Comparison of ENCODE assay signal across 8 cellular contexts in the genomic region with DNA sequence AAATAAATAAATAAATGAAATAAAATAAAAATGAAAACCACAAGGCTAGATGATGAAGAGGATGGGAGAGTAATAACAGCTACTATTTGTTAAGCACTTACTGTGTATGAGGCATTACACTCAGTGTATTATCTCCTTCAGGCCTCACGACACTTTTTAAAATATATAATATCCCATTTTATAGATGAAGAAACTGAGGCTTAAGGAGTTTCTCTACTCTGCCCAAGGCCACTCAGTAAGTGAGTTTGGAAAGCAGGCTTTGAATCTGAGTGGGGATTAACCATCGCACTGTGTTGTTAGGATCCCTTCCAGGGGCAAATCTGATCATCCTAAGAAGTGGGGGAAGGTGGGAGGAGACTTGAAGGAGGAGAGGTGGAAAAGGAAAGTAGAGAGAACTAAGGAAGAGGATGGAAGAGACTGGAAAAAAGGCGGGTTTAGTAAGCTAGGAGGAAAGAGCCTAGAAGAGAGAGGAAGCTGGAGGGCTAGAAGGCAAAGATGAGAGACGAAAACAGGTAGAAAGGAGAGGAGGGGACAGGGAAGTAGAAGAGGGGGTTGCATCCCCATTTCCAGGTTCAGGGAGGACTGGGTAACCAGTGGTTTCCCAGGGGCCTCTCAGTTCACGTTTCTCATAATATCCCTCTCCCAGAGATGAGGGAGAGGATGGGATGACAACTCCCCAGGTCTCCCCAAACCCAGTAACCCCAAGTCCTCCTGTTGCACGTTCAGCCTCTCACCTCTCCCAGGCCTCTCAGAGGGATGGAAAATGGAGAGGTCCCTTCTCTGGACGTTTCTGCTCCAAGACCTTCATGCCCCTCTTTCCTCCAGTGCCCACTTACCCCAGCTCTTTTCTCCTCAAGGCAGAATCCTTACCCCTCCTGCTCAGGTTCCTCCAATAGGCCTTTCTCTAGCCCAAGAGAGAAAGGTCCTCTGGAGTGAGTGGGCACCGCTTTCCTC.
DNase-seq lines count a peak whose midpoint lies in the region; ATAC-seq and TF ChIP-seq lines count a peak whose summit lies in the region.

No MANE protein-coding gene starts in this region.

- H3K9ac ChIP-seq in HUES6 (ENCODE audit: low read length): peak overlapping the region; percentile 84

- peaks cover 55% of the 10 kb centered on the region for H3K4me1 Mint-ChIP-seq in central memory CD8-positive, alpha-beta T cell

- no peak for TF ChIP-seq CTCF in 22Rv1 (IDR thresholded peaks at IDR 0.05)

- peaks cover 33% of the 10 kb centered on the region for H3K36me3 Mint-ChIP-seq in central memory CD8-positive, alpha-beta T cell (ENCODE audit: insufficient read depth)

- H3K9me3 ChIP-seq in HUES6 (ENCODE audit: control insufficient read depth, insufficient read depth, low read depth, low read length): no peaks in the 10 kb centered on the region
- H3K9me3 ChIP-seq in muscle layer of duodenum (ENCODE audit: control insufficient read depth in 1 of 2, low read length in 2 of 2): no peaks in the 10 kb centered on the region

- H3K9me3 Mint-ChIP-seq in central memory CD8-positive, alpha-beta T cell: no peaks in the 10 kb centered on the region

- H3K27ac ChIP-seq in 22Rv1: peak overlapping the region; percentile 99
- H3K27ac ChIP-seq in HUES6 (ENCODE audit: low read depth, low read length): no peak overlapping the region
- H3K27ac ChIP-seq in muscle layer of duodenum (ENCODE audit: low read length): peak overlapping the region; percentile 100

- H3K4me3 ChIP-seq in HUES6 (ENCODE audit: low read depth, low read length) (peak overlapping the region; percentile 60), muscle layer of duodenum (ENCODE audit: low read depth in 1 of 2, low read length in 2 of 2) (peak overlapping the region; percentile 93 to 95)

- DNase-seq in central memory CD8-positive, alpha-beta T cell (ENCODE audit: low spot score in 2 of 2): no peak
- DNase-seq in stimulated activated CD8-positive, alpha-beta memory T cell treated with anti-CD3 and anti-CD28 coated beads, Interleukin-4, amount 100 ng/mL, for 48 hours: no peak

- peaks cover 28% of the 10 kb centered on the region for H3K36me3 ChIP-seq in HUES6 (ENCODE audit: control insufficient read depth, insufficient read depth, low read length)
- H3K36me3 ChIP-seq in muscle layer of duodenum (ENCODE audit: control insufficient read depth in 1 of 2, insufficient read depth in 2 of 2, low read length in 2 of 2): peaks cover 34 to 38% of the 10 kb centered on the region in 2 donors

- H3K4me3 Mint-ChIP-seq in central memory CD8-positive, alpha-beta T cell: peak overlapping the region; percentile 90

- H3K27me3 ChIP-seq in HUES6 (ENCODE audit: control insufficient read depth, insufficient read depth, low read length) (no peaks in the 10 kb centered on the region), muscle layer of duodenum (ENCODE audit: low read depth, low read length) (no peaks in the 10 kb centered on the region)

- peak overlapping the region; percentile 92 for H3K27ac Mint-ChIP-seq in central memory CD8-positive, alpha-beta T cell (ENCODE audit: low read depth)

- H3K4me1 ChIP-seq in HUES6 (ENCODE audit: control insufficient read depth, insufficient read depth, low read length) (peaks cover 22% of the 10 kb centered on the region), muscle layer of duodenum (ENCODE audit: control insufficient read depth in 1 of 2, insufficient read depth in 2 of 2, low read length in 2 of 2) (peaks cover 20 to 48% of the 10 kb centered on the region in 2 donors)

- no peak for ATAC-seq in central memory CD8-positive, alpha-beta T cell (replicated peaks; ENCODE audit: extremely low read depth, poor library complexity, severe bottlenecking)
- no peak for ATAC-seq in activated CD4-positive, CD25-positive, alpha-beta regulatory T cell treated with anti-CD3 and anti-CD28 coated beads, Interleukin-2, amount 50 U/mL, for 24 hours
- ATAC-seq in HG03280 (IDR thresholded peaks at IDR 0.05; ENCODE audit: unreplicated experiment) (no peak), GM21526 (IDR thresholded peaks at IDR 0.05; ENCODE audit: low FRiP score, unreplicated experiment) (no peak)

- H3K27me3 Mint-ChIP-seq in central memory CD8-positive, alpha-beta T cell: no peaks in the 10 kb centered on the region
